ENCODE assay signal across 8 cellular contexts in the genomic region with DNA sequence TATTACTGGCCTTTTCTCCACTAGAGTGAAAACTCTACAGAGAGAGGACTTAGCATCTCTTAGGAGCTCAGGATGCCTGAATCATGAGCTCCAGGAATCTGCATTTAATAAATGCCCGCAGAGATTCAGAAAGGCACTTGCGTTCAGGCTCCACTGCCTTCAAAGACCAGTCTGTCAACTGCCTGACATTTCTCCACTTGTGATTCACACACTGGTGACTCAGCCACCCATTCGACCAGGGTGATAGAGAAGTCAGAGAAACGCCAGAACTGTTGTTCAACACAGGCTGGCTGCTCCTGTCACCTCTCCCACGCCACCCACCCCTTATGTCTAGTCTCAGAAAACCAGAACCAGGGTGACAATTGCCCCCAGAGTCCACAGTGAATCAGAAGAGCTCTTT. TPM values are rescaled to one million over a fixed set of nuclear protein-coding genes. Genes with fewer than 3 reads are reported as not detected.
DNase-seq lines count a peak whose midpoint lies in the region; ATAC-seq and TF ChIP-seq lines count a peak whose summit lies in the region.

No MANE protein-coding gene starts in this region.

- H3K9me2 ChIP-seq in MM.1S (replicated peaks; ENCODE audit: insufficient read depth, low read length), result no peaks in the 10 kb centered on the region

- ATAC-seq in GM21447 (IDR thresholded peaks at IDR 0.05; ENCODE audit: unreplicated experiment) (peak; percentile 66), SK-N-SH treated with all-trans-retinoic acid at 6 μM for 48 hours (peak; percentile 88), aorta (ENCODE audit: low FRiP score) (peak; percentile 62)

- no peak overlapping the region for H3K9ac ChIP-seq in neuronal stem cell (ENCODE audit: low read depth, low read length, poor library complexity)
- H3K9ac ChIP-seq in MM.1S (ENCODE audit: low read length), result no peak overlapping the region

- no peak overlapping the region for H3K23ac ChIP-seq in neuronal stem cell (ENCODE audit: low read depth, low read length, poor library complexity)

- H3K79me1 ChIP-seq in neuronal stem cell (ENCODE audit: low read depth, low read length), result peaks cover 2% of the 10 kb centered on the region

- no CpG with 5 or more reads among the region's 5 CpGs for WGBS in neuronal stem cell (ENCODE audit: extremely low coverage in 2 of 2, insufficient read length in 2 of 2, insufficient replicate concordance in 1 of 2), 2 donors
- WGBS in aorta, 2 donors, result 18 to 22% methylated on average over 5 of the region's 5 CpGs

- no peak overlapping the region for H2BK120ac ChIP-seq in neuronal stem cell (ENCODE audit: low read depth, low read length)

- no peak overlapping the region for H2BK12ac ChIP-seq in neuronal stem cell (ENCODE audit: low read length)

- in situ Hi-C loops in brain microvascular endothelial cell (cut with HindIII; ENCODE audit: low pct_ligation_motif_present, low sequenced_read_pairs), result loop anchor here (25.0 kb wide), 1 partner anchor 533 kb away; the partner anchor contains the start of gene SDE2

- no peak overlapping the region for H3K18ac ChIP-seq in neuronal stem cell (ENCODE audit: low read length)

- intact Hi-C loops in aorta (cut with DNase I), result no loop called here

- H3K27me3 ChIP-seq in brain microvascular endothelial cell (replicated peaks) (no peaks in the 10 kb centered on the region), neuronal stem cell (ENCODE audit: control insufficient read depth in 3 of 3, insufficient read depth in 3 of 3, low read depth in 1 of 3, low read length in 3 of 3) (no peaks in the 10 kb centered on the region), aorta (ENCODE audit: control insufficient read depth in 1 of 2, insufficient read depth in 2 of 2, low read length in 1 of 2) (no peaks in the 10 kb centered on the region), MM.1S (replicated peaks; ENCODE audit: insufficient read depth, low read length) (no peaks in the 10 kb centered on the region)

- H3K4me1 ChIP-seq in neuronal stem cell (ENCODE audit: control insufficient read depth in 2 of 2, insufficient read depth in 1 of 2, low read depth in 1 of 2, low read length in 2 of 2), result peaks cover 1 to 7% of the 10 kb centered on the region in 2 donors
- peaks cover 0 to 5% of the 10 kb centered on the region in 2 donors for H3K4me1 ChIP-seq in aorta (ENCODE audit: control insufficient read depth in 1 of 2, insufficient read depth in 2 of 2, low read length in 2 of 2)
- H3K4me1 ChIP-seq in MM.1S (ENCODE audit: low read length), result no peaks in the 10 kb centered on the region

- H4K20me1 ChIP-seq in MM.1S (ENCODE audit: insufficient read depth, low read length), result no peaks in the 10 kb centered on the region

- H3K14ac ChIP-seq in neuronal stem cell (ENCODE audit: low read length), result no peak overlapping the region

- no peak for TF ChIP-seq CTCF in 22Rv1 (IDR thresholded peaks at IDR 0.05)
- TF ChIP-seq CTCF in brain microvascular endothelial cell (IDR thresholded peaks at IDR 0.05; ENCODE audit: low read depth, low read length, missing control alignments), result no peak
- no peak for TF ChIP-seq CTCF in MM.1S (IDR thresholded peaks at IDR 0.05; ENCODE audit: low read length)

- H3K79me2 ChIP-seq in MM.1S (ENCODE audit: low read length), result no peaks in the 10 kb centered on the region

- H4K91ac ChIP-seq in neuronal stem cell (ENCODE audit: low read depth, low read length, poor library complexity), result no peak overlapping the region

- DNase-seq in brain microvascular endothelial cell (peak; percentile 93), neuronal stem cell (ENCODE audit: low spot score) (no peak), aorta (no peak), MM.1S (no peak), NCI-H82 treated with DMSO at 0.1 percent for 48 hours (lab: John Stamatoyannopoulos, UW; ENCODE audit: unreplicated experiment) (no peak)

- no peak overlapping the region for H2BK15ac ChIP-seq in neuronal stem cell (ENCODE audit: low read length)

- H3K4me3 ChIP-seq in brain microvascular endothelial cell (ENCODE audit: low read depth, low read length), result no peak overlapping the region
- H3K4me3 ChIP-seq in neuronal stem cell (ENCODE audit: low read length in 2 of 2), result no peak overlapping the region
- no peak overlapping the region for H3K4me3 ChIP-seq in aorta (ENCODE audit: low read length in 2 of 2)
- no peak overlapping the region for H3K4me3 ChIP-seq in MM.1S (ENCODE audit: low read length)

- H3K4ac ChIP-seq in neuronal stem cell (ENCODE audit: low read length), result no peak overlapping the region

- no peaks in the 10 kb centered on the region for H3K36me3 ChIP-seq in brain microvascular endothelial cell (replicated peaks)
- H3K36me3 ChIP-seq in neuronal stem cell (replicated peaks in 1 of 2; ENCODE audit: control insufficient read depth in 2 of 2, insufficient read depth in 2 of 2, low read length in 2 of 2), result no peaks in the 10 kb centered on the region
- H3K36me3 ChIP-seq in aorta (ENCODE audit: control insufficient read depth in 1 of 2, insufficient read depth in 2 of 2, low read length in 1 of 2), result no peaks in the 10 kb centered on the region
- no peaks in the 10 kb centered on the region for H3K36me3 ChIP-seq in MM.1S (replicated peaks; ENCODE audit: insufficient read depth, low read length)

- peaks cover 0 to 2% of the 10 kb centered on the region in 2 donors for H3K9me3 ChIP-seq in neuronal stem cell (replicated peaks in 1 of 2; ENCODE audit: control insufficient read depth in 2 of 2, insufficient read depth in 1 of 2, low read depth in 1 of 2, low read length in 2 of 2)
- no peaks in the 10 kb centered on the region for H3K9me3 ChIP-seq in aorta (ENCODE audit: control insufficient read depth, low read length)
- H3K9me3 ChIP-seq in MM.1S (replicated peaks; ENCODE audit: insufficient read depth, low read length), result no peaks in the 10 kb centered on the region

- H2AFZ ChIP-seq in neuronal stem cell (ENCODE audit: low read length), result peak overlapping the region; percentile 72
- H2AFZ ChIP-seq in MM.1S (ENCODE audit: low read length), result no peak overlapping the region

- H3K27ac ChIP-seq in 22Rv1, result peak overlapping the region; percentile 83
- H3K27ac ChIP-seq in brain microvascular endothelial cell, result peak overlapping the region; percentile 64
- H3K27ac ChIP-seq in neuronal stem cell (replicated peaks; ENCODE audit: low read length), result no peak overlapping the region
- no peak overlapping the region for H3K27ac ChIP-seq in aorta (ENCODE audit: low read depth in 1 of 2, low read length in 2 of 2)
- H3K27ac ChIP-seq in MM.1S (ENCODE audit: low read length), result no peak overlapping the region

- no peak overlapping the region for H2AK5ac ChIP-seq in neuronal stem cell (ENCODE audit: low read depth, low read length)

- H2BK5ac ChIP-seq in neuronal stem cell (ENCODE audit: low read length), result no peak overlapping the region

- no peak overlapping the region for H4K8ac ChIP-seq in neuronal stem cell (ENCODE audit: low read depth, low read length)

- H3K4me2 ChIP-seq in neuronal stem cell (ENCODE audit: insufficient read depth, low read length, poor library complexity, severe bottlenecking) (no peak overlapping the region), MM.1S (ENCODE audit: low read depth, low read length) (no peak overlapping the region)

- H3F3A ChIP-seq in MM.1S (ENCODE audit: insufficient read depth, low read length), result no peaks in the 10 kb centered on the region

TF ChIP-seq in SK-N-SH treated with all-trans-retinoic acid at 6 μM for 48 hours, 23 proteins besides CTCF, POLR2A, EP300 and RAD21:
- no peak for TF ChIP-seq ZNF70 (CRISPR knock-in tag; IDR thresholded peaks at IDR 0.05)
- TF ChIP-seq OSR1 (CRISPR knock-in tag; IDR thresholded peaks at IDR 0.05), result no peak
- TF ChIP-seq CSDC2 (CRISPR knock-in tag; IDR thresholded peaks at IDR 0.05), result no peak
- TF ChIP-seq PATZ1 (CRISPR knock-in tag; IDR thresholded peaks at IDR 0.05; ENCODE audit: borderline replicate concordance), result no peak
- no peak for TF ChIP-seq CREB5 (CRISPR knock-in tag; IDR thresholded peaks at IDR 0.05; ENCODE audit: low read depth)
- no peak for TF ChIP-seq SNAI2 (CRISPR knock-in tag; IDR thresholded peaks at IDR 0.05)
- no peak for TF ChIP-seq RARB (CRISPR knock-in tag; IDR thresholded peaks at IDR 0.05)
- TF ChIP-seq ZNF8 (CRISPR knock-in tag; IDR thresholded peaks at IDR 0.05), result no peak
- TF ChIP-seq ISL1 (CRISPR knock-in tag; IDR thresholded peaks at IDR 0.05), result no peak
TF ChIP-seq in SK-N-SH treated with all-trans-retinoic acid at 6 μM for 48 hours: peak in this region for 0.

RNA-seq across cellular contexts. Expression of gene LBR, which starts 26.9 kb away (rescaled TPM):
- 82.5 TPM for polyA plus RNA-seq in neuronal stem cell (2013, experiment 1 of 2)
- polyA plus RNA-seq in neuronal stem cell (2013, experiment 2 of 2), result 83.8 TPM
- 10 to 100 TPM; 42.2 to 48.4 TPM for total RNA-seq in aorta
- polyA plus RNA-seq in aorta, result 10 to 100 TPM in 1 of 2 donors, 1 to 10 TPM in 1; 8.5 to 16.2 TPM

Comparison
In these comparisons a context has a peak if more than half of its experiments do, and no peak if none do; other contexts are left out.
1. H3K27ac ChIP-seq: peak in 22Rv1 (single experiment) and brain microvascular endothelial cell (single experiment); none in neuronal stem cell (single experiment), aorta (0 of 2) and MM.1S (single experiment).
2. Peak in every context shown above with its lines, with median percentiles within 50 percentile points of each other: ATAC-seq.